ENCODE assay signal across 8 cellular contexts in genomic region chr9:35903049-35903448, GRCh38. TPM values are rescaled to one million over a fixed set of nuclear protein-coding genes. Genes with fewer than 3 reads are reported as not detected.
DNase-seq lines count a peak whose midpoint lies in the region; ATAC-seq and TF ChIP-seq lines count a peak whose summit lies in the region.

No MANE protein-coding gene starts in this region.

- 38% methylated on average over 3 of the region's 3 CpGs for WGBS in hepatocyte (ENCODE audit: low lambda C conversion rate, missing lambda C conversion rate)

- H3K27me3 ChIP-seq in hepatocyte, result no peaks in the 10 kb centered on the region

- H3K27ac ChIP-seq in hepatocyte, result no peak overlapping the region

- no peak overlapping the region for H2AFZ ChIP-seq in hepatocyte

- H3K4me1 Mint-ChIP-seq in activated T-helper 17 cell treated with anti-CD3 and anti-CD28 coated beads, Interleukin-2, amount 50 U/mL, for 72 hours, result peaks cover 10% of the 10 kb centered on the region

- H4K20me1 ChIP-seq in hepatocyte (ENCODE audit: insufficient read depth, poor library complexity, severe bottlenecking), result no peaks in the 10 kb centered on the region

- peak; percentile 52 for ATAC-seq in activated T-helper 17 cell treated with anti-CD3 and anti-CD28 coated beads, Interleukin-2, amount 50 U/mL, for 72 hours (replicated peaks)
- ATAC-seq in stimulated activated naive CD8-positive, alpha-beta T cell treated with anti-CD3 and anti-CD28 coated beads, Interleukin-15, Interleukin-2, amounts not matched to agents 100 U/mL and 50 U/mL, for 24 hours, result peak; percentile 47
- ATAC-seq in GM19395 (IDR thresholded peaks at IDR 0.05; ENCODE audit: unreplicated experiment) (no peak), GM19328 (IDR thresholded peaks at IDR 0.05; ENCODE audit: unreplicated experiment) (no peak)

- in situ Hi-C loops in Caki2 (cut with HindIII; ENCODE audit: low pct_unique_long_range_greater_than_20kb, low sequenced_read_pairs), result no loop called here

- H3K27ac Mint-ChIP-seq in activated T-helper 17 cell treated with anti-CD3 and anti-CD28 coated beads, Interleukin-2, amount 50 U/mL, for 72 hours, result no peak overlapping the region

- DNase-seq in Caki2 (ENCODE audit: low read depth), result peak; percentile 42
- DNase-seq in GM19240 (ENCODE audit: insufficient read length, low spot score), result peak; percentile 43
- peak; percentile 60 for DNase-seq in NCI-H345 (lab: John Stamatoyannopoulos, UW)
- peak; percentile 74 for DNase-seq in hepatocyte (ENCODE audit: low spot score)
- DNase-seq in stimulated activated naive CD8-positive, alpha-beta T cell treated with anti-CD3 and anti-CD28 coated beads, Interleukin-15, Interleukin-2, amounts not matched to agents 100 U/mL and 50 U/mL, for 24 hours, result no peak

- H3K9me3 Mint-ChIP-seq in activated T-helper 17 cell treated with anti-CD3 and anti-CD28 coated beads, Interleukin-2, amount 50 U/mL, for 72 hours, result no peaks in the 10 kb centered on the region

- no peak overlapping the region for H3K4me3 Mint-ChIP-seq in activated T-helper 17 cell treated with anti-CD3 and anti-CD28 coated beads, Interleukin-2, amount 50 U/mL, for 72 hours

- H3K36me3 Mint-ChIP-seq in activated T-helper 17 cell treated with anti-CD3 and anti-CD28 coated beads, Interleukin-2, amount 50 U/mL, for 72 hours (ENCODE audit: low read depth), result no peaks in the 10 kb centered on the region

- no peak overlapping the region for H3K4me2 ChIP-seq in hepatocyte

- no peaks in the 10 kb centered on the region for H3K9me2 ChIP-seq in hepatocyte (replicated peaks; ENCODE audit: insufficient read depth)

- no peaks in the 10 kb centered on the region for H3K79me2 ChIP-seq in hepatocyte

- H3K27me3 Mint-ChIP-seq in activated T-helper 17 cell treated with anti-CD3 and anti-CD28 coated beads, Interleukin-2, amount 50 U/mL, for 72 hours, result no peaks in the 10 kb centered on the region

- H3K36me3 ChIP-seq in hepatocyte (replicated peaks; ENCODE audit: insufficient read depth, low read depth), result no peaks in the 10 kb centered on the region

- TF ChIP-seq CTCF in hepatocyte (IDR thresholded peaks at IDR 0.05; ENCODE audit: poor library complexity), result peak; percentile 84

- H3K4me3 ChIP-seq in hepatocyte, result no peak overlapping the region

- no peaks in the 10 kb centered on the region for H3K9me3 ChIP-seq in hepatocyte (ENCODE audit: low read depth)

- peaks cover 32% of the 10 kb centered on the region for H3K4me1 ChIP-seq in hepatocyte (ENCODE audit: insufficient read depth)

RNA-seq across cellular contexts. Expression of gene HRCT1, which starts 3.0 kb away (rescaled TPM):
- total RNA-seq in Caki2 (2014; rRNA removed; shearing (Covaris generic); ENCODE audit: low replicate concordance), result 26.7 and 36.7 TPM in 2 replicates
- total RNA-seq in activated T-helper 17 cell treated with anti-CD3 and anti-CD28 coated beads, Interleukin-2, amount 50 U/mL, for 72 hours, result not detected
- total RNA-seq in hepatocyte, result 0.24 and 0.90 TPM in 2 replicates
- polyA plus RNA-seq in hepatocyte, result 0.72 and 1.8 TPM in 2 replicates

RNA-seq across cellular contexts. Expression of gene SPAAR, which starts 6.2 kb away (rescaled TPM):
- not detected in 2 replicates for total RNA-seq in Caki2 (2014; rRNA removed; shearing (Covaris generic); ENCODE audit: low replicate concordance)
- total RNA-seq in activated T-helper 17 cell treated with anti-CD3 and anti-CD28 coated beads, Interleukin-2, amount 50 U/mL, for 72 hours, result not detected
- total RNA-seq in hepatocyte, result not detected in 2 replicates
- polyA plus RNA-seq in hepatocyte, result 0.52 TPM in 1 of 2 replicates, not detected in the other

RNA-seq across cellular contexts. Expression of gene OR13J1, which starts 32.8 kb away (rescaled TPM):
- not detected in 2 replicates for total RNA-seq in Caki2 (2014; rRNA removed; shearing (Covaris generic); ENCODE audit: low replicate concordance)
- not detected for total RNA-seq in activated T-helper 17 cell treated with anti-CD3 and anti-CD28 coated beads, Interleukin-2, amount 50 U/mL, for 72 hours
- not detected in 2 replicates for total RNA-seq in hepatocyte
- polyA plus RNA-seq in hepatocyte, result not detected in 2 replicates

RNA-seq across cellular contexts. Expression of gene OR2S2, which starts 54.9 kb away (rescaled TPM):
- not detected in 2 replicates for total RNA-seq in Caki2 (2014; rRNA removed; shearing (Covaris generic); ENCODE audit: low replicate concordance)
- total RNA-seq in activated T-helper 17 cell treated with anti-CD3 and anti-CD28 coated beads, Interleukin-2, amount 50 U/mL, for 72 hours, result not detected
- total RNA-seq in hepatocyte, result 0.27 TPM in 1 of 2 replicates, not detected in the other
- not detected in 2 replicates for polyA plus RNA-seq in hepatocyte

Comparison
In these comparisons a context has a peak if more than half of its experiments do, and no peak if none do; other contexts are left out.
1. ATAC-seq: peak in activated T-helper 17 cell treated with anti-CD3 and anti-CD28 coated beads, Interleukin-2, amount 50 U/mL, for 72 hours (single experiment) and stimulated activated naive CD8-positive, alpha-beta T cell treated with anti-CD3 and anti-CD28 coated beads, Interleukin-15, Interleukin-2, amounts not matched to agents 100 U/mL and 50 U/mL, for 24 hours (single experiment); none in GM19395 (single experiment) and GM19328 (single experiment).
2. RNA of gene HRCT1, which starts 3.0 kb away (total RNA-seq): 26.7 to 36.7 TPM in Caki2; 0.24 to 0.90 TPM in hepatocyte and not detected in activated T-helper 17 cell treated with anti-CD3 and anti-CD28 coated beads, Interleukin-2, amount 50 U/mL, for 72 hours; every median in the first group is over 10 times any median in the second.